In the genomic region with DNA sequence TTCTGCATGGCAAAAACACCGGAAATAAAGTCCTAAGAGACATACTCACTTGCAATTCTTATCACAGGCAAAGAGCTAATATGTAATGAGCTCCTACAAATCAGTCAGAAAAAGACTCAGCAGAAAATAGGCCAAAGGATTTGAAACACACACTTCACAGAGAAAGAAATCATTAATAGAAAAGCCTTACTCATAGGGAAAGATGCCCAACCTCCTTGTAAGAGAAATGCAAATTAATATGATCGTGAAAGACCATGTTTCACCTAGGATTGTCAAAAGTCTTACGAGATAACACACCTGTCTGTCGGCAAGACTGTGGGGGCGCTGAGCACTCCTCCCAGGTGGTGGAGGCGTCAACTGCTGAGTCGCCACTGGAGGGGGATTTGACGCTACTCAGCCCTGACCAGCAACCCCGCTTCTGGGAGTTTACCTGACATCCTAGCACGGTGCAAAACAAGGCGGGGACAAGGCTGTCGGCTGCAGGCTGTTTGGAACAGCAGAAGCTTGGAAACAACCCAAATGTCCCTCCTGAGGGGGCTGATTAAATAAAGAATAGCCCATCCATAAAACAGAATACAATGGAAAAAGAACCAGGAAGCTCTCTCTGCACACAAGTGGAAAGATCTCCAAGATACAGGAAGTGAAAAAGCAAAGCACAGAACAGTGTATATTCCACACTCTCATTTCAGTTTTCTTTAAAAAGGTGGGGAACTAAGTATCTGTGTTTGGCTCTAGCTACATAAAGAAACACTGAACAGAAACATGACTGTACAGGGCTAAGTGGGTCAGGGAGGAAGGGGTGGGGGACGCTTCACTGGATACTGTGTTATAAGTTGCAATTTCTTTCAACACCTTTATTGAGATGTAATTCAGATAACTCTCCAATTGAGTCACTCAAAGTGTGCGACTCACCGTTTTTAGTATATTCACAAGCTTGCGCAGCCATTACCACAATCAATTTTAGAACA, we compare ENCODE assay signal across 8 cellular contexts. TPM values are rescaled to one million over a fixed set of nuclear protein-coding genes. Genes with fewer than 3 reads are reported as not detected.
A peak's percentile ranks its signal among the peaks of the same experiment; 100 is the strongest.
DNase-seq lines count a peak whose midpoint lies in the region; ATAC-seq, FAIRE-seq and TF ChIP-seq lines count a peak whose summit lies in the region.

No MANE protein-coding gene starts in this region.

- H3K4me1 ChIP-seq in esophagus muscularis mucosa (peaks cover 71 to 88% (median 79%) of the 10 kb centered on the region in 4 donors), pancreas (peaks cover 21 to 25% (median 25%) of the 10 kb centered on the region in 3 donors), testis (peaks cover 32% of the 10 kb centered on the region)

- intact Hi-C loops in esophagus muscularis mucosa (cut with DNase I): no loop called here
- intact Hi-C loops in pancreas (cut with DNase I): no loop called here
- intact Hi-C loops in testis (cut with DNase I; ENCODE audit: low total_unique reads): no loop called here

- FAIRE-seq in pancreas (lab: Jason Lieb, UNC): peak; percentile 26

- no peak for TF ChIP-seq EP300 in esophagus muscularis mucosa (IDR thresholded peaks at IDR 0.05)

- TF ChIP-seq CTCF in HL-60 (IDR thresholded peaks at IDR 0.05; ENCODE audit: insufficient read depth, low read length): no peak
- no peak for TF ChIP-seq CTCF in esophagus muscularis mucosa (IDR thresholded peaks at IDR 0.05)
- no peak for TF ChIP-seq CTCF in pancreas (IDR thresholded peaks at IDR 0.05)
- no peak for TF ChIP-seq CTCF in testis (IDR thresholded peaks at IDR 0.05)

- TF ChIP-seq POLR2A in esophagus muscularis mucosa (IDR thresholded peaks at IDR 0.05; ENCODE audit: low read depth): no peak
- no peak for TF ChIP-seq POLR2A in testis (IDR thresholded peaks at IDR 0.05)

- 28% methylated on average over 16 of the region's 16 CpGs for WGBS in esophagus muscularis mucosa
- WGBS in pancreas, 2 donors: 25 to 27% methylated on average over 16 of the region's 16 CpGs
- 46 to 50% methylated on average over 16 of the region's 16 CpGs for WGBS in testis, 2 donors

- H3K4me3 ChIP-seq in HL-60 (replicated peaks; ENCODE audit: insufficient read depth, low read length): no peak overlapping the region
- H3K4me3 ChIP-seq in esophagus muscularis mucosa: peak overlapping the region in 1 of 4 donors; percentile 2
- peak overlapping the region in 1 of 4 donors; percentile 5 for H3K4me3 ChIP-seq in pancreas
- no peak overlapping the region for H3K4me3 ChIP-seq in testis

- H3K27me3 ChIP-seq in HL-60 (ENCODE audit: insufficient read depth, poor library complexity, severe bottlenecking) (no peaks in the 10 kb centered on the region), esophagus muscularis mucosa (no peaks in the 10 kb centered on the region), pancreas (no peaks in the 10 kb centered on the region), testis (no peaks in the 10 kb centered on the region)

- DNase-seq in EL (peak; percentile 33), HL-60 (ENCODE audit: low read depth in 1 of 2, low spot score in 1 of 2) (no peak), esophagus muscularis mucosa (ENCODE audit: extremely low spot score) (no peak), pancreas (no peak), Kasumi-1 (lab: John Stamatoyannopoulos, UW) (no peak), testis (no peak)
- DNase-seq in activated CD4-positive, alpha-beta T cell treated with anti-CD3 and anti-CD28 coated beads, Interleukin-2, amount 50 U/mL, for 48 hours: peak; percentile 26 to 44

- ATAC-seq in GM21367 (IDR thresholded peaks at IDR 0.05; ENCODE audit: unreplicated experiment): peak; percentile 50
- ATAC-seq in pancreas: peak; percentile 44 to 65 (median 56)

- H3K9me3 ChIP-seq in esophagus muscularis mucosa: no peaks in the 10 kb centered on the region
- H3K9me3 ChIP-seq in pancreas: no peaks in the 10 kb centered on the region
- H3K9me3 ChIP-seq in testis: no peaks in the 10 kb centered on the region

- H3K27ac ChIP-seq in HL-60 (replicated peaks) (peak overlapping the region; percentile 31), esophagus muscularis mucosa (replicated peaks in 1 of 4) (peak overlapping the region; percentile 59 to 77 (median 64)), pancreas (peak overlapping the region in 3 of 4 donors; percentile 55 to 69 (median 57)), testis (peak overlapping the region in 1 of 2 donors; percentile 54)

- H3K36me3 ChIP-seq in esophagus muscularis mucosa (peaks cover 23 to 68% (median 39%) of the 10 kb centered on the region in 4 donors), pancreas (peaks cover 3 to 24% (median 7%) of the 10 kb centered on the region in 3 donors), testis (ENCODE audit: low read depth, missing control alignments) (no peaks in the 10 kb centered on the region)

RNA-seq across cellular contexts. Expression of gene CSNK1E, which starts 11.5 kb away (rescaled TPM):
- 100 to 1,000 TPM in 1 of 4 donors, 10 to 100 TPM in 3; 67.9 to 102 (median 91.7) TPM for total RNA-seq in esophagus muscularis mucosa
- total RNA-seq in pancreas: 10 to 100 TPM; 52.7 to 94.2 (median 57.7) TPM
- 100 to 1,000 TPM in 1 of 2 donors, 10 to 100 TPM in 1; 87.2 to 115 TPM for polyA plus RNA-seq in pancreas
- total RNA-seq in testis: 100 to 1,000 TPM; 133 to 134 TPM
- 69.2 TPM for polyA plus RNA-seq in testis (ENCODE audit: insufficient read depth, low read depth, low replicate concordance)

RNA-seq across cellular contexts. Expression of gene TMEM184B, which starts 33.0 kb away (rescaled TPM):
- total RNA-seq in esophagus muscularis mucosa (100 to 1,000 TPM in 1 of 4 donors, 10 to 100 TPM in 3; 39.4 to 108 (median 75.3) TPM), pancreas (10 to 100 TPM; 11.6 to 30.5 (median 18.6) TPM), testis (10 to 100 TPM; 35.4 to 66.5 TPM)
- polyA plus RNA-seq in pancreas (10 to 100 TPM; 17.0 to 24.4 TPM), testis (ENCODE audit: insufficient read depth, low read depth, low replicate concordance) (25.2 TPM)

Comparison
In these comparisons a context has a peak if more than half of its experiments do, and no peak if none do; other contexts are left out.
1. DNase-seq: peak in EL (single experiment) and activated CD4-positive, alpha-beta T cell treated with anti-CD3 and anti-CD28 coated beads, Interleukin-2, amount 50 U/mL, for 48 hours (2 of 2); none in HL-60 (0 of 2), esophagus muscularis mucosa (single experiment), pancreas (0 of 6), Kasumi-1 (0 of 2) and testis (single experiment).